In genomic region chr14:95504135-95505029, GRCh38 we compare ENCODE assay signal across 10 cellular contexts. TPM values are rescaled to one million over a fixed set of nuclear protein-coding genes. Genes with fewer than 3 reads are reported as not detected.
DNase-seq lines count a peak whose midpoint lies in the region; ATAC-seq, FAIRE-seq and TF ChIP-seq lines count a peak whose summit lies in the region.
"Had no signal": no experiment of that assay in that cellular context is flagged by ENCODE, and none has a peak within 500 bp of the region (broad histone marks: within the 10 kb centered on the region; RNA-seq: fewer than 3 reads in every experiment).

No MANE protein-coding gene starts in this region.

- H3K4me1 ChIP-seq in GM12878 (ENCODE audit: control insufficient read depth, insufficient read depth, low read length), result peaks cover 76% of the 10 kb centered on the region
- peaks cover 15 to 100% (median 62%) of the 10 kb centered on the region in 6 donors for H3K4me1 ChIP-seq in spleen
- H3K4me1 ChIP-seq in body of pancreas, result peaks cover 9% of the 10 kb centered on the region

- peaks cover 77% of the 10 kb centered on the region for H3K4me1 Mint-ChIP-seq in activated CD4-positive, alpha-beta T cell treated with anti-CD3 and anti-CD28 coated beads, Interleukin-2, amount 10 ng/mL, durations not matched to agents 7 days and 5 days
- no peaks in the 10 kb centered on the region for H3K4me1 Mint-ChIP-seq in WTC11

- intact Hi-C loops in GM12878 (cut with micrococcal nuclease; ENCODE audit: unreplicated experiment), result loop anchor here (1.0 to 10.0 kb wide), 3 partner anchors 12 to 350 kb away; partner anchors contain the start of genes DICER1 and SYNE3
- intact Hi-C loops in spleen (cut with DNase I; ENCODE audit: low total_unique reads), result no loop called here
- intact Hi-C loops in body of pancreas (cut with DNase I), result no loop called here

- SMC1A ChIA-PET in GM12878 (lab: Charles Lee; ENCODE audit: uncharacterized antibody, unreplicated experiment), result interaction anchor here (0.5 to 12.0 kb wide), 10 partner anchors 10 to 218 kb away, joined by 3 to 107 read pairs (median 6); partner anchors contain the start of gene SYNE3

- no peak for TF ChIP-seq POLR2A in GM12878 (IDR thresholded peaks at IDR 0.05; ENCODE audit: low read depth, low read length)
- TF ChIP-seq POLR2A in spleen (IDR thresholded peaks at IDR 0.05), result no peak
- TF ChIP-seq POLR2A in body of pancreas (IDR thresholded peaks at IDR 0.05), result no peak

- H3K79me2 ChIP-seq in GM12878 (ENCODE audit: control insufficient read depth, insufficient read depth, low read length), result peaks cover 92% of the 10 kb centered on the region

- H3K9me3 ChIP-seq in GM12878 (replicated peaks; ENCODE audit: control insufficient read depth, insufficient read depth, low read length), result no peaks in the 10 kb centered on the region
- no peaks in the 10 kb centered on the region for H3K9me3 ChIP-seq in spleen
- no peaks in the 10 kb centered on the region for H3K9me3 ChIP-seq in body of pancreas

- peaks cover 57% of the 10 kb centered on the region for H3K36me3 Mint-ChIP-seq in activated CD4-positive, alpha-beta T cell treated with anti-CD3 and anti-CD28 coated beads, Interleukin-2, amount 10 ng/mL, durations not matched to agents 7 days and 5 days (ENCODE audit: low read depth)
- H3K36me3 Mint-ChIP-seq in WTC11, result no peaks in the 10 kb centered on the region

- POLR2A ChIA-PET in activated CD4-positive, alpha-beta T cell treated with anti-CD3 and anti-CD28 coated beads, Interleukin-2, amount 10 ng/mL, durations not matched to agents 7 days and 5 days (lab: Charles Lee), result interaction anchor here (0.7 to 1.3 kb wide), 2 partner anchors 8 to 15 kb away, joined by 3 to 5 read pairs; no protein-coding TSS in a partner anchor
- POLR2A ChIA-PET in GM12878 (lab: Charles Lee) (interaction anchor here (0.5 to 17.4 kb wide), 6 partner anchors 10 to 952 kb away, joined by 4 to 276 read pairs (median 8); partner anchors contain the start of gene SYNE3), WTC11 (lab: Charles Lee) (no interaction called here)

- TF ChIP-seq CTCF in GM12878 (IDR thresholded peaks at IDR 0.05 in 2 of 3, conservative IDR thresholded peaks at IDR 0.05 in 1 of 3; ENCODE audit: control insufficient read depth in 2 of 3, extremely low read depth in 1 of 3, insufficient read depth in 1 of 3, low read depth in 3 of 3, low read length in 3 of 3) (no peak), spleen (IDR thresholded peaks at IDR 0.05 in 8 of 11, conservative IDR thresholded peaks at IDR 0.05 in 3 of 11) (no peak), body of pancreas (IDR thresholded peaks at IDR 0.05) (no peak), WTC11 (IDR thresholded peaks at IDR 0.05) (no peak)

- no peak for TF ChIP-seq RAD21 in GM12878 (IDR thresholded peaks at IDR 0.05; ENCODE audit: insufficient read depth, low read depth, low read length)

- CTCF ChIA-PET in activated CD4-positive, alpha-beta T cell treated with anti-CD3 and anti-CD28 coated beads, Interleukin-2, amount 10 ng/mL, durations not matched to agents 7 days and 5 days (lab: Charles Lee), result interaction anchor here (0.6 to 1.0 kb wide), 2 partner anchors 19 to 34 kb away, joined by 3 read pairs; no protein-coding TSS in a partner anchor
- CTCF ChIA-PET in GM12878 (lab: Yijun Ruan, JAX), result interaction anchor here (0.7 to 7.5 kb wide), 9 partner anchors 10 to 71 kb away, joined by 3 to 55 read pairs (median 7); partner anchors contain the start of gene SYNE3
- CTCF ChIA-PET in WTC11 (lab: Charles Lee), result interaction anchor here (1.1 kb wide), 1 partner anchor 143 kb away, joined by 3 read pairs; no protein-coding TSS in a partner anchor

- H2AFZ ChIP-seq in GM12878 (ENCODE audit: control insufficient read depth, low read depth, low read length), result no peak overlapping the region

- peak; percentile 7 for FAIRE-seq in GM12878 (lab: Jason Lieb, UNC)

- H3K4me2 ChIP-seq in GM12878 (ENCODE audit: control insufficient read depth, insufficient read depth), result peak overlapping the region; percentile 77

- H3K4me3 Mint-ChIP-seq in activated CD4-positive, alpha-beta T cell treated with anti-CD3 and anti-CD28 coated beads, Interleukin-2, amount 10 ng/mL, durations not matched to agents 7 days and 5 days, result no peak overlapping the region
- no peak overlapping the region for H3K4me3 Mint-ChIP-seq in WTC11

- H3K27me3 ChIP-seq in GM12878 (replicated peaks in 1 of 2; ENCODE audit: control insufficient read depth in 2 of 2, insufficient read depth in 2 of 2, low read length in 1 of 2), result no peaks in the 10 kb centered on the region
- no peaks in the 10 kb centered on the region for H3K27me3 ChIP-seq in spleen (replicated peaks in 1 of 7)
- no peaks in the 10 kb centered on the region for H3K27me3 ChIP-seq in body of pancreas

- H3K27me3 Mint-ChIP-seq in activated CD4-positive, alpha-beta T cell treated with anti-CD3 and anti-CD28 coated beads, Interleukin-2, amount 10 ng/mL, durations not matched to agents 7 days and 5 days, result no peaks in the 10 kb centered on the region
- no peaks in the 10 kb centered on the region; the same call in 1 of the 2 replicates for H3K27me3 Mint-ChIP-seq in WTC11 (ENCODE audit: low read depth)

- H3K36me3 ChIP-seq in GM12878 (ENCODE audit: control insufficient read depth in 2 of 2, insufficient read depth in 2 of 2, low read length in 1 of 2) (peaks cover 14 to 17% of the 10 kb centered on the region in 2 experiments; a peak in 3 of 4 replicates), spleen (peaks cover 0 to 47% (median 0%) of the 10 kb centered on the region in 6 donors), body of pancreas (replicated peaks in 1 of 2; ENCODE audit: insufficient read depth in 1 of 2, low read depth in 2 of 2) (no peaks in the 10 kb centered on the region)

- H3K4me3 ChIP-seq in GM12878 (peak overlapping the region; percentile 50; the same call in 1 of the 2 replicates), spleen (no peak overlapping the region), body of pancreas (no peak overlapping the region)

- RAD21 ChIA-PET in GM12878 (lab: Charles Lee; ENCODE audit: unreplicated experiment), result interaction anchor here (0.7 to 5.9 kb wide), 8 partner anchors 9 to 59 kb away, joined by 4 to 78 read pairs (median 4); partner anchors contain the start of gene SYNE3

- ATAC-seq in HG03095 (IDR thresholded peaks at IDR 0.05; ENCODE audit: unreplicated experiment), result peak; percentile 34
- peak; percentile 65 for ATAC-seq in GM12878
- no peak for ATAC-seq in body of pancreas
- no peak for ATAC-seq in WTC11
- ATAC-seq: HCT116 had no signal

- under 1% methylated on average over 6 of the region's 6 CpGs for WGBS in GM12878 (ENCODE audit: insufficient coverage, insufficient replicate concordance, low lambda C conversion rate, missing lambda C conversion rate)
- WGBS in spleen, 5 donors, result 64 to 79% (median 68%) methylated on average over 6 of the region's 6 CpGs
- WGBS in body of pancreas, 2 donors, result 75 to 91% methylated on average over 6 of the region's 6 CpGs

- H3K27ac ChIP-seq in GM12878 (ENCODE audit: control insufficient read depth, insufficient read depth), result peak overlapping the region; percentile 92
- peak overlapping the region in 4 of 8 donors; percentile 11 to 47 (median 34) for H3K27ac ChIP-seq in spleen
- no peak overlapping the region for H3K27ac ChIP-seq in body of pancreas
- H3K27ac ChIP-seq: C4-2B had no signal

- in situ Hi-C loops in GM12878 (cut with MboI), result no loop called here

- H3K27ac Mint-ChIP-seq in activated CD4-positive, alpha-beta T cell treated with anti-CD3 and anti-CD28 coated beads, Interleukin-2, amount 10 ng/mL, durations not matched to agents 7 days and 5 days, result peak overlapping the region; percentile 69
- no peak overlapping the region for H3K27ac Mint-ChIP-seq in WTC11

- H4K20me1 ChIP-seq in GM12878 (ENCODE audit: control insufficient read depth, insufficient read depth), result no peaks in the 10 kb centered on the region

- TF ChIP-seq EP300 in GM12878 (IDR thresholded peaks at IDR 0.05; ENCODE audit: borderline replicate concordance in 1 of 2, control insufficient read depth in 1 of 2, low read depth in 2 of 2, low read length in 2 of 2), result no peak; a peak in 2 of 4 replicates

- TSS peak; percentile 19 for BruUV-seq in GM12878 (replicated peaks; lab: Mats Ljungman, UMichigan)

- DNase-seq in activated CD4-positive, alpha-beta T cell treated with anti-CD3 and anti-CD28 coated beads, Interleukin-2, amount 10 ng/mL, durations not matched to agents 7 days and 5 days, result no peak
- DNase-seq in activated CD4-positive, alpha-beta T cell treated with anti-CD3 and anti-CD28 coated beads, Interleukin-2, amount 50 U/mL, for 4 hours, result no peak
- DNase-seq in GM12878 (ENCODE audit: low read depth, low spot score) (no peak), spleen (peak; percentile 16), NCI-H1105 treated with DMSO at 0.1 percent for 48 hours (lab: John Stamatoyannopoulos, UW) (no peak), body of pancreas (no peak), WTC11 (ENCODE audit: low spot score) (no peak)

- no peaks in the 10 kb centered on the region for H3K9me3 Mint-ChIP-seq in activated CD4-positive, alpha-beta T cell treated with anti-CD3 and anti-CD28 coated beads, Interleukin-2, amount 10 ng/mL, durations not matched to agents 7 days and 5 days
- no peaks in the 10 kb centered on the region for H3K9me3 Mint-ChIP-seq in WTC11

- peak overlapping the region; percentile 36 for H3K9ac ChIP-seq in GM12878 (ENCODE audit: control insufficient read depth, insufficient read depth, low read length)

RNA-seq across cellular contexts. Expression of gene SYNE3, which starts 12.1 kb away (rescaled TPM):
- total RNA-seq in activated CD4-positive, alpha-beta T cell treated with anti-CD3 and anti-CD28 coated beads, Interleukin-2, amount 10 ng/mL, durations not matched to agents 7 days and 5 days, result 10 to 100 TPM; 81.0 to 95.8 TPM
- 85.2 and 87.1 TPM in 2 replicates for total RNA-seq in GM12878 (2013; cell fraction: nucleolus; rRNA removed)
- total RNA-seq in GM12878 (2014; rRNA removed) (18.5 and 20.0 TPM in 2 replicates), GM12878 (2014; rRNA removed; fragmentation: Illumina TruSeq; extraction: Trizol) (16.2 and 16.7 TPM in 2 replicates), GM12878 (2021) (40.0 and 44.1 TPM in 2 replicates), spleen (10 to 100 TPM; 26.8 to 34.5 (median 28.9) TPM), body of pancreas (1 to 10 TPM; 7.0 to 7.3 TPM), WTC11 (2021) (0.21 to 0.34 TPM (median 0.24 TPM) in 3 replicates)
- 3.2 TPM for polyA plus RNA-seq in GM12878 (2011; ENCODE audit: low read depth)
- polyA plus RNA-seq in GM12878 (2011; rRNA removed) (9.2 and 13.7 TPM in 2 replicates), GM12878 (2014; fragmentation: Illumina TruSeq; extraction: Trizol) (11.4 and 12.9 TPM in 2 replicates), GM12878 (2014; fragmentation: Nextera tagmentation; extraction: Ambion mirVana) (1 to 10 TPM; 1.4 TPM), GM12878 (2014; rRNA removed) (16.3 and 17.2 TPM in 2 replicates), GM12878 (2016; fragmentation: Nextera tagmentation; extraction: Ambion mirVana) (10 to 100 TPM; 11.6 to 13.0 TPM), spleen (1 to 10 TPM; 1.4 to 5.2 (median 1.8) TPM)
- 8.8 and 9.1 TPM in 2 replicates for polyA plus RNA-seq in GM12878 (2011; cell fraction: cytosol; rRNA removed)
- polyA plus RNA-seq in GM12878 (2011; cell fraction: nucleus; rRNA removed), result 35.2 and 47.8 TPM in 2 replicates
- polyA plus RNA-seq in GM12878 (2012), result 5.3 and 5.8 TPM in 2 replicates
- polyA minus RNA-seq in GM12878 (2011; rRNA and poly(A)+ RNA removed), result 23.6 and 27.6 TPM in 2 replicates
- 11.1 and 11.3 TPM in 2 replicates for polyA minus RNA-seq in GM12878 (2011; cell fraction: cytosol; rRNA and poly(A)+ RNA removed)
- polyA minus RNA-seq in GM12878 (2011; cell fraction: nucleus; rRNA and poly(A)+ RNA removed), result 21.9 and 38.7 TPM in 2 replicates

RNA-seq across cellular contexts. Expression of gene GLRX5, which starts 30.5 kb away (rescaled TPM):
- total RNA-seq in activated CD4-positive, alpha-beta T cell treated with anti-CD3 and anti-CD28 coated beads, Interleukin-2, amount 10 ng/mL, durations not matched to agents 7 days and 5 days, result 10 to 100 TPM; 36.6 to 51.2 TPM
- 4.1 and 4.4 TPM in 2 replicates for total RNA-seq in GM12878 (2013; cell fraction: nucleolus; rRNA removed)
- total RNA-seq in GM12878 (2014; rRNA removed) (60.4 and 66.9 TPM in 2 replicates), GM12878 (2014; rRNA removed; fragmentation: Illumina TruSeq; extraction: Trizol) (57.9 and 58.5 TPM in 2 replicates), GM12878 (2021) (48.2 and 53.8 TPM in 2 replicates), spleen (10 to 100 TPM; 18.2 to 48.4 (median 24.6) TPM), body of pancreas (10 to 100 TPM; 21.5 to 49.1 TPM), WTC11 (2021) (72.8 to 78.3 TPM (median 76.2 TPM) in 3 replicates)
- 38.1 TPM for polyA plus RNA-seq in GM12878 (2011; ENCODE audit: low read depth)
- polyA plus RNA-seq in GM12878 (2011; rRNA removed) (60.9 and 71.4 TPM in 2 replicates), GM12878 (2014; fragmentation: Illumina TruSeq; extraction: Trizol) (71.2 and 82.5 TPM in 2 replicates), GM12878 (2014; fragmentation: Nextera tagmentation; extraction: Ambion mirVana) (10 to 100 TPM; 13.7 to 28.8 TPM), GM12878 (2014; rRNA removed) (53.0 and 56.8 TPM in 2 replicates), GM12878 (2016; fragmentation: Nextera tagmentation; extraction: Ambion mirVana) (100 to 1,000 TPM in 1 of 2 experiments, 10 to 100 TPM in 1; 12.8 to 139 TPM), spleen (10 to 100 TPM; 24.4 to 37.3 (median 34.0) TPM)
- 23.4 and 28.6 TPM in 2 replicates for polyA plus RNA-seq in GM12878 (2011; cell fraction: cytosol; rRNA removed)
- 11.2 and 13.0 TPM in 2 replicates for polyA plus RNA-seq in GM12878 (2011; cell fraction: nucleus; rRNA removed)
- 30.1 and 36.5 TPM in 2 replicates for polyA plus RNA-seq in GM12878 (2012)
- polyA minus RNA-seq in GM12878 (2011; rRNA and poly(A)+ RNA removed), result 13.3 and 15.7 TPM in 2 replicates
- 8.0 and 9.5 TPM in 2 replicates for polyA minus RNA-seq in GM12878 (2011; cell fraction: cytosol; rRNA and poly(A)+ RNA removed)
- polyA minus RNA-seq in GM12878 (2011; cell fraction: nucleus; rRNA and poly(A)+ RNA removed), result 3.6 and 7.3 TPM in 2 replicates

Comparison
In these comparisons a context has a peak if more than half of its experiments do, and no peak if none do; other contexts are left out.
1. ATAC-seq: peak in HG03095 (single experiment) and GM12878 (single experiment); none in body of pancreas (single experiment) and WTC11 (single experiment).